2 cellular contexts compared by ENCODE assay signal in genomic region chr9:90998573-90998972, GRCh38.
TF ChIP-seq lines count a peak whose summit lies in the region.

No MANE protein-coding gene starts in this region.

TF ChIP-seq in HEK293, 187 proteins besides CTCF, POLR2A, EP300 and RAD21 (continues in another document):
- TF ChIP-seq ZNF341 (tag by site-specific recombination; IDR thresholded peaks at IDR 0.05; ENCODE audit: low read depth) (no peak), ZNF777 (tag by site-specific recombination; IDR thresholded peaks at IDR 0.05; ENCODE audit: borderline replicate concordance) (no peak), ZFHX2 (tag by site-specific recombination; conservative IDR thresholded peaks at IDR 0.05) (peak; percentile 71), GFI1B (tag by site-specific recombination; IDR thresholded peaks at IDR 0.05) (no peak), GLI2 (tag by site-specific recombination; IDR thresholded peaks at IDR 0.05; ENCODE audit: borderline replicate concordance, low read depth) (no peak), HOXD13 (CRISPR knock-in tag; IDR thresholded peaks at IDR 0.05; ENCODE audit: borderline replicate concordance) (no peak), ZNF2 (tag by site-specific recombination; IDR thresholded peaks at IDR 0.05) (no peak), ZNF704 (tag by site-specific recombination; IDR thresholded peaks at IDR 0.05) (no peak), ZNF214 (tag by site-specific recombination; IDR thresholded peaks at IDR 0.05; ENCODE audit: borderline replicate concordance) (no peak), ZNF138 (tag by site-specific recombination; IDR thresholded peaks at IDR 0.05; ENCODE audit: borderline replicate concordance) (no peak), ZSCAN18 (tag by site-specific recombination; IDR thresholded peaks at IDR 0.05) (no peak), ZNF248 (tag by site-specific recombination; IDR thresholded peaks at IDR 0.05) (no peak), PBX3 (CRISPR knock-in tag; IDR thresholded peaks at IDR 0.05) (no peak), ZBTB21 (tag by site-specific recombination; IDR thresholded peaks at IDR 0.05) (no peak), ZNF521 (tag by site-specific recombination; IDR thresholded peaks at IDR 0.05) (no peak), ZNF302 (tag by site-specific recombination; IDR thresholded peaks at IDR 0.05; ENCODE audit: low read depth) (no peak), KLF17 (tag by site-specific recombination; IDR thresholded peaks at IDR 0.05) (0 out of 2 replicates have a peak, but pooled peaks have one; percentile 35), ZBTB10 (tag by site-specific recombination; IDR thresholded peaks at IDR 0.05) (no peak), ZNF157 (tag by site-specific recombination; IDR thresholded peaks at IDR 0.05) (no peak), OSR2 (tag by site-specific recombination; IDR thresholded peaks at IDR 0.05) (peak; percentile 55; the same call in 1 of the 2 replicates), ZNF426 (tag by site-specific recombination; IDR thresholded peaks at IDR 0.05) (no peak), MEIS1 (CRISPR knock-in tag; IDR thresholded peaks at IDR 0.05; ENCODE audit: borderline replicate concordance) (no peak), ZNF76 (tag by site-specific recombination; IDR thresholded peaks at IDR 0.05; ENCODE audit: borderline replicate concordance, low read depth) (no peak), ZNF184 (tag by site-specific recombination; IDR thresholded peaks at IDR 0.05) (no peak), ZNF830 (tag by site-specific recombination; IDR thresholded peaks at IDR 0.05; ENCODE audit: low read depth) (no peak)

TF ChIP-seq in endothelial cell of umbilical vein, 7 proteins besides CTCF, POLR2A, EP300 and RAD21:
- TF ChIP-seq GATA2 (IDR thresholded peaks at IDR 0.05; ENCODE audit: insufficient read depth, insufficient read length, low read depth, low read length) (no peak), MYC (IDR thresholded peaks at IDR 0.05; ENCODE audit: low read depth, low read length) (no peak), POLR2AphosphoS5 (IDR thresholded peaks at IDR 0.05; ENCODE audit: insufficient read depth, low read depth, low read length) (no peak), EZH2 (IDR thresholded peaks at IDR 0.05; ENCODE audit: borderline replicate concordance, low read depth, low read length, severe bottlenecking) (no peak), MAX (IDR thresholded peaks at IDR 0.05; ENCODE audit: insufficient read depth, insufficient read length) (no peak), FOS (IDR thresholded peaks at IDR 0.05; ENCODE audit: borderline replicate concordance, insufficient read depth, low read length) (no peak), JUN (IDR thresholded peaks at IDR 0.05; ENCODE audit: borderline replicate concordance, insufficient read depth, insufficient read length, low read depth) (no peak)
